ENCODE assay signal across 18 cellular contexts in genomic region chr10:46552526-46553237, GRCh38. TPM values are rescaled to one million over a fixed set of nuclear protein-coding genes. Genes with fewer than 3 reads are reported as not detected.
DNase-seq lines count a peak whose midpoint lies in the region; ATAC-seq, FAIRE-seq and TF ChIP-seq lines count a peak whose summit lies in the region.
"Had no signal": no experiment of that assay in that cellular context is flagged by ENCODE, and none has a peak within 500 bp of the region (broad histone marks: within the 10 kb centered on the region; RNA-seq: fewer than 3 reads in every experiment).

No MANE protein-coding gene starts in this region.

- H3K27me3 Mint-ChIP-seq in CD14-positive monocyte (ENCODE audit: low read depth in 3 of 3), result peaks cover 0 to 19% (median 0%) of the 10 kb centered on the region in 3 donors
- H3K27me3 Mint-ChIP-seq in neural crest cell (ENCODE audit: low read depth), result no peaks in the 10 kb centered on the region

- no peak overlapping the region for H3K4me3 Mint-ChIP-seq in CD14-positive monocyte
- no peak overlapping the region for H3K4me3 Mint-ChIP-seq in neural crest cell
- H3K4me3 Mint-ChIP-seq: CD8-positive, alpha-beta T cell; H9; naive thymus-derived CD8-positive, alpha-beta T cell had no signal

- no peak for TF ChIP-seq RAD21 in A549 (conservative IDR thresholded peaks at IDR 0.05 in 1 of 2, IDR thresholded peaks at IDR 0.05 in 1 of 2)

- H3K27ac Mint-ChIP-seq in CD14-positive monocyte (no peak overlapping the region), neural crest cell (ENCODE audit: unreplicated experiment) (no peak overlapping the region)
- H3K27ac Mint-ChIP-seq: CD8-positive, alpha-beta T cell; H9; naive thymus-derived CD8-positive, alpha-beta T cell had no signal

- H3K27ac ChIP-seq in A549 (peak overlapping the region; percentile 88 to 89; a peak in 5 of 6 replicates), ascending aorta (no peak overlapping the region), PC-9 (no peak overlapping the region)
- H3K27ac ChIP-seq: gastroesophageal sphincter, thoracic aorta had no signal

- CTCF ChIA-PET in A549 (lab: Yijun Ruan, JAX) (interaction anchor here (0.9 to 9.4 kb wide), 6 partner anchors 6 to 325 kb away, joined by 3 to 87 read pairs (median 3); no protein-coding TSS in a partner anchor), PC-9 (lab: Charles Lee) (no interaction called here)

- no peaks in the 10 kb centered on the region for H3K9me2 ChIP-seq in PC-9 (ENCODE audit: insufficient read depth)

- no peak overlapping the region for H2AFZ ChIP-seq in PC-9

- TF ChIP-seq EP300 in A549 (IDR thresholded peaks at IDR 0.05), result no peak

- H3K36me3 ChIP-seq in ascending aorta (no peaks in the 10 kb centered on the region), PC-9 (ENCODE audit: low read depth) (no peaks in the 10 kb centered on the region)
- H3K36me3 ChIP-seq: gastroesophageal sphincter, thoracic aorta had no signal

- no TSS peak for BruUV-seq in PC-9 (replicated peaks; lab: Mats Ljungman, UMichigan)

- POLR2A ChIA-PET in A549 (lab: Yijun Ruan, JAX), result interaction anchor here (2.0 kb wide), 1 partner anchor 13 kb away, joined by 7 read pairs; no protein-coding TSS in a partner anchor
- POLR2A ChIA-PET in PC-9 (lab: Charles Lee; ENCODE audit: unreplicated experiment), result no interaction called here

- H3K4me1 ChIP-seq in A549 (peaks cover 76% of the 10 kb centered on the region), ascending aorta (peaks cover 9 to 10% of the 10 kb centered on the region in 2 donors), PC-9 (replicated peaks; ENCODE audit: insufficient read depth) (no peaks in the 10 kb centered on the region)

- WGBS in A549 (ENCODE audit: missing lambda C conversion rate), result 90% methylated on average over 10 of the region's 10 CpGs

- no peak for DNase-seq in A549 (ENCODE audit: low read depth in 1 of 2, low spot score in 1 of 2)
- DNase-seq in CD14-positive monocyte (ENCODE audit: low spot score), result peak; percentile 38
- peak; percentile 8 to 60 for DNase-seq in ascending aorta (ENCODE audit: low spot score in 2 of 2)
- peak; percentile 1 for DNase-seq in neural crest cell (ENCODE audit: low read depth, low spot score)
- DNase-seq in midbrain (lab: John Stamatoyannopoulos, UW), result no peak
- DNase-seq in COR-L47 (lab: John Stamatoyannopoulos, UW), result no peak
- no peak for DNase-seq in PC-9
- DNase-seq: activated T-cell treated with anti-CD3 and anti-CD28 coated beads, Interleukin-2, amount 50 U/mL, for 1 hour; GDM1; MV-4-11; NCI-H774; SHP77 had no signal

- intact Hi-C loops in CD14-positive monocyte (cut with micrococcal nuclease), result no loop called here
- intact Hi-C loops in ascending aorta (cut with DNase I), result loop anchor here (2.0 kb wide), 1 partner anchor 20 kb away; no protein-coding TSS in a partner anchor
- intact Hi-C loops in PC-9 (cut with micrococcal nuclease; ENCODE audit: unreplicated experiment), result no loop called here

- H3K27me3 ChIP-seq in ascending aorta, result peaks cover 14% of the 10 kb centered on the region
- no peaks in the 10 kb centered on the region for H3K27me3 ChIP-seq in PC-9 (ENCODE audit: insufficient read depth, low read depth)

- H3K9me3 ChIP-seq in A549 (no peaks in the 10 kb centered on the region), ascending aorta (no peaks in the 10 kb centered on the region), PC-9 (ENCODE audit: insufficient read depth, low read depth) (no peaks in the 10 kb centered on the region)
- H3K9me3 ChIP-seq: gastroesophageal sphincter, thoracic aorta had no signal

- H3K79me2 ChIP-seq in PC-9 (ENCODE audit: low read depth), result no peaks in the 10 kb centered on the region

- ATAC-seq in A549, result no peak
- ATAC-seq: CD8-positive, alpha-beta T cell; gastroesophageal sphincter; naive thymus-derived CD8-positive, alpha-beta T cell had no signal

- peaks cover 9% of the 10 kb centered on the region for H3K4me1 Mint-ChIP-seq in CD14-positive monocyte
- H3K4me1 Mint-ChIP-seq in neural crest cell, result peaks cover 11% of the 10 kb centered on the region

- TF ChIP-seq CTCF in A549 (IDR thresholded peaks at IDR 0.05) (no peak), CD14-positive monocyte (IDR thresholded peaks at IDR 0.05) (no peak), ascending aorta (IDR thresholded peaks at IDR 0.05) (no peak), neural crest cell (conservative IDR thresholded peaks at IDR 0.05) (no peak), PC-9 (conservative IDR thresholded peaks at IDR 0.05) (no peak)

- FAIRE-seq in A549 (lab: Jason Lieb, UNC), result no peak

- H3K4me3 ChIP-seq in A549 (no peak overlapping the region), ascending aorta (no peak overlapping the region), PC-9 (no peak overlapping the region)
- H3K4me3 ChIP-seq: gastroesophageal sphincter, smooth muscle cell, thoracic aorta had no signal

- no peaks in the 10 kb centered on the region for H4K20me1 ChIP-seq in PC-9 (ENCODE audit: insufficient read depth)

- no peak for TF ChIP-seq POLR2A in A549 (IDR thresholded peaks at IDR 0.05; ENCODE audit: low read length)

- peak overlapping the region; percentile 68 for H3K4me2 ChIP-seq in A549
- no peak overlapping the region for H3K4me2 ChIP-seq in PC-9
- H3K4me2 ChIP-seq: smooth muscle cell had no signal

- H3F3A ChIP-seq in PC-9 (ENCODE audit: insufficient read depth, low read depth), result no peaks in the 10 kb centered on the region

- H3K36me3 Mint-ChIP-seq in CD14-positive monocyte (peaks cover 0 to 4% of the 10 kb centered on the region in 2 donors), neural crest cell (ENCODE audit: low read depth) (no peaks in the 10 kb centered on the region)
- H3K36me3 Mint-ChIP-seq: CD8-positive, alpha-beta T cell had no signal

- H3K9me3 Mint-ChIP-seq in CD14-positive monocyte (peaks cover 0 to 10% (median 3%) of the 10 kb centered on the region in 7 donors), neural crest cell (no peaks in the 10 kb centered on the region)
- H3K9me3 Mint-ChIP-seq: CD8-positive, alpha-beta T cell; H9 had no signal

TF ChIP-seq in A549, 52 proteins besides CTCF, POLR2A, EP300 and RAD21 (continues in another document):
- TF ChIP-seq CEBPB (IDR thresholded peaks at IDR 0.05) (no peak), FOXS1 (CRISPR knock-in tag; IDR thresholded peaks at IDR 0.05) (no peak), RFX5 (IDR thresholded peaks at IDR 0.05) (no peak), MAX (IDR thresholded peaks at IDR 0.05) (no peak), ZNF302 (CRISPR knock-in tag; IDR thresholded peaks at IDR 0.05) (no peak), HOXB5 (CRISPR knock-in tag; IDR thresholded peaks at IDR 0.05) (no peak), PBX3 (IDR thresholded peaks at IDR 0.05) (no peak), MAZ (IDR thresholded peaks at IDR 0.05; ENCODE audit: borderline replicate concordance, low read depth, low read length) (no peak), HDAC2 (IDR thresholded peaks at IDR 0.05) (no peak), RARB (CRISPR knock-in tag; IDR thresholded peaks at IDR 0.05) (no peak), RNF2 (IDR thresholded peaks at IDR 0.05; ENCODE audit: borderline replicate concordance, low read depth) (no peak), HMGXB4 (CRISPR knock-in tag; IDR thresholded peaks at IDR 0.05; ENCODE audit: borderline replicate concordance) (no peak), PHF8 (IDR thresholded peaks at IDR 0.05; ENCODE audit: borderline replicate concordance, low read depth) (no peak), JUN (IDR thresholded peaks at IDR 0.05) (no peak; a peak in 1 of 5 replicates)

RNA-seq across cellular contexts. Expression of gene GPRIN2, which starts 3.8 kb away (rescaled TPM):
- polyA plus RNA-seq in A549 (2011; rRNA removed) (8.8 and 9.4 TPM in 2 replicates), A549 (2017; fragmentation: RNase III; extraction: RNeasy Plus Mini Kit Qiagen cat#74134 plus additional on column Dnase treatment) (25.8 to 29.9 TPM (median 28.6 TPM) in 3 replicates), CD14-positive monocyte (not detected)
- 17.3 and 29.5 TPM in 2 replicates for polyA plus RNA-seq in A549 (2012; cell fraction: cytosol; rRNA removed)
- polyA plus RNA-seq in A549 (2012; cell fraction: nucleus; rRNA removed), result 62.0 and 88.1 TPM in 2 replicates
- 14.3 and 17.6 TPM in 2 replicates for polyA minus RNA-seq in A549 (2011; rRNA and poly(A)+ RNA removed)
- total RNA-seq in ascending aorta (6.3 TPM), neural crest cell (1.4 and 1.5 TPM in 2 replicates), PC-9 (2021) (33.1 and 53.6 TPM in 2 replicates)
- total RNA-seq: CD8-positive, alpha-beta T cell; naive thymus-derived CD8-positive, alpha-beta T cell; smooth muscle cell had no signal
- polyA plus RNA-seq: naive thymus-derived CD8-positive, alpha-beta T cell had no signal

RNA-seq across cellular contexts. Expression of gene SYT15, which starts 26.2 kb away (rescaled TPM):
- polyA plus RNA-seq in A549 (2011; rRNA removed), result 3.3 and 3.5 TPM in 2 replicates
- 3.5 and 4.3 TPM in 2 replicates for polyA plus RNA-seq in A549 (2012; cell fraction: cytosol; rRNA removed)
- polyA plus RNA-seq in A549 (2012; cell fraction: nucleus; rRNA removed), result 4.5 and 4.8 TPM in 2 replicates
- 2.8 to 3.6 TPM (median 3.2 TPM) in 3 replicates for polyA plus RNA-seq in A549 (2017; fragmentation: RNase III; extraction: RNeasy Plus Mini Kit Qiagen cat#74134 plus additional on column Dnase treatment)
- 4.1 and 5.5 TPM in 2 replicates for polyA minus RNA-seq in A549 (2011; rRNA and poly(A)+ RNA removed)
- polyA plus RNA-seq in CD14-positive monocyte, result under 1 TPM in 1 of 2 donors, not detected in 1; 0.23 TPM
- 50.9 TPM for total RNA-seq in ascending aorta
- total RNA-seq in neural crest cell, result 1.4 and 1.6 TPM in 2 replicates
- total RNA-seq in PC-9 (2021), result 1.9 and 3.3 TPM in 2 replicates

Comparison
In these comparisons a context has a peak if more than half of its experiments do, and no peak if none do; other contexts are left out.
1. DNase-seq: peak in CD14-positive monocyte (single experiment), ascending aorta (2 of 2) and neural crest cell (single experiment); none in A549 (0 of 2), midbrain (single experiment), COR-L47 (single experiment) and PC-9 (0 of 2).
2. H3K27ac ChIP-seq: peak in A549 (2 of 2); none in ascending aorta (0 of 2) and PC-9 (single experiment).
3. RNA of gene SYT15, which starts 26.2 kb away (total RNA-seq): 50.9 TPM in ascending aorta (single experiment); 1.9 to 3.3 TPM in PC-9 and 1.4 to 1.6 TPM in neural crest cell; every median in the first group is over 10 times any median in the second.